ENCODE assay signal across 20 cellular contexts in the genomic region with DNA sequence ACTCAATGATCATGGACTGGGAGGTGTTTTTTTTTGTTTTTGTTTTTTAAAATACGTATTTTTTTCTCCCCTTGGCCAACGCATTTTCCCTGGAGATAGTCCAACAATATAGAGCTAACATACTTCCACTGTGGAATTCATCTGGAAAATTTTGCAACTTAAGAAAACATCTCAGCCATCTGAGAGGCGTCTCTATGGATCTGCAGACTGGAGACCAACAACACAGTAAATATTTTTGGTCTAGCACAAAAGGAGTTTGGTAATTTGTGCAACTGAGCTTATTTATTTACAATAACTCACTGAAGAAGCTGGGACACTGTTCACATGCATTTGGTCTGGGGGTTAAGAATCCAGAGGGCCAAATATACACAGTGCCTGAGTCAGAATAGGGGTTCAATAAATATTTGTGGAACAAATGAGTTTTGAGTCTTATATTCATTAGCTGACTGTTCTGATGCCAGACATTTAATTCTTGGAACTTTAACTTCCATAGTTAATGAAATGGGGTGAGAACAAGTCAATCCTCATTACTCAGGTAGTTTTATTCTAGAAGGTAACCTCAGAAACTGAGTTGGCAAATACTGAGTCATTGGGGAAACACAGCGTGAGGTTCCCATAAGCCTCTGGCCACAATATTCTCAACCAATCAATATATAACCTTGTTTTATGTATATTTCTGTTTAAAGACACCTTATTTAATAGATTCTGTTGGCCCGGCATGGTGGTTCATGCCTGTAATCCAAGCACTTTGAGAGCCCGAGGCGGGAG. TPM values are rescaled to one million over a fixed set of nuclear protein-coding genes. Genes with fewer than 3 reads are reported as not detected.
DNase-seq lines count a peak whose midpoint lies in the region; ATAC-seq and TF ChIP-seq lines count a peak whose summit lies in the region.
"Had no signal": no experiment of that assay in that cellular context is flagged by ENCODE, and none has a peak within 500 bp of the region (broad histone marks: within the 10 kb centered on the region; RNA-seq: fewer than 3 reads in every experiment).

No MANE protein-coding gene starts in this region.

- no peaks in the 10 kb centered on the region for H3K36me3 ChIP-seq in adipocyte (ENCODE audit: control insufficient read depth, insufficient read depth, low read length, severe bottlenecking)
- H3K36me3 ChIP-seq in osteoblast (ENCODE audit: insufficient read depth, low read length): no peaks in the 10 kb centered on the region
- H3K36me3 ChIP-seq: suprapubic skin had no signal

- ATAC-seq in GM18511 (IDR thresholded peaks at IDR 0.05; ENCODE audit: unreplicated experiment) (no peak), HG02970 (IDR thresholded peaks at IDR 0.05; ENCODE audit: low FRiP score, unreplicated experiment) (no peak)
- ATAC-seq: esophagus mucosa, left colon, mucosa of descending colon had no signal

- peaks cover 97% of the 10 kb centered on the region for H3K79me2 ChIP-seq in osteoblast (ENCODE audit: insufficient read depth, low read length)

- DNase-seq in Daoy (ENCODE audit: low read depth): peak; percentile 29
- DNase-seq in adipocyte (ENCODE audit: low read depth): peak; percentile 91
- DNase-seq in fibroblast of mammary gland (ENCODE audit: low read depth): peak; percentile 54
- no peak for DNase-seq in osteoblast (ENCODE audit: insufficient read length, low spot score, missing footprints)
- DNase-seq in NCI-H2029 treated with DMSO at 0.1 percent for 48 hours (lab: John Stamatoyannopoulos, UW): no peak
- DNase-seq in activated gamma-delta T cell (lab: John Stamatoyannopoulos, UW): no peak
- DNase-seq: activated CD4-positive, alpha-beta T cell treated with anti-CD3 and anti-CD28 coated beads, Interleukin-2, amount 50 U/mL, for 1 hour; activated naive CD4-positive, alpha-beta T cell; Caco-2; GDM1; left colon; mucosa of descending colon; NCI-H1417 treated with DMSO at 0.1 percent for 48 hours; small intestine; SW 1271 had no signal

- H3K4me3 ChIP-seq in adipocyte (ENCODE audit: low read length): peak overlapping the region; percentile 75
- H3K4me3 ChIP-seq in fibroblast of mammary gland (ENCODE audit: control insufficient read depth, low read depth, low read length): no peak overlapping the region
- H3K4me3 ChIP-seq in osteoblast (ENCODE audit: insufficient read depth, low read length): no peak overlapping the region
- H3K4me3 ChIP-seq: mucosa of descending colon, suprapubic skin had no signal

- peak overlapping the region; percentile 95 for H3K4me2 ChIP-seq in osteoblast (ENCODE audit: insufficient read depth, low read length)
- H3K4me2 ChIP-seq: KMS-11 had no signal

- H3K27me3 ChIP-seq in adipocyte (replicated peaks; ENCODE audit: control insufficient read depth, insufficient read depth, low read length) (no peaks in the 10 kb centered on the region), osteoblast (ENCODE audit: insufficient read depth, low read length) (no peaks in the 10 kb centered on the region)
- H3K27me3 ChIP-seq: suprapubic skin had no signal

- peak overlapping the region; percentile 92 for H3K27ac ChIP-seq in osteoblast (ENCODE audit: low read depth, low read length)
- H3K27ac ChIP-seq: KMS-11, suprapubic skin had no signal

- H3K4me1 ChIP-seq in adipocyte (ENCODE audit: control insufficient read depth, insufficient read depth, low read length) (peaks cover 76% of the 10 kb centered on the region), osteoblast (ENCODE audit: insufficient read depth, low read length) (peaks cover 63% of the 10 kb centered on the region)
- H3K4me1 ChIP-seq: Caco-2, suprapubic skin had no signal

- no peak overlapping the region for H2AFZ ChIP-seq in osteoblast (ENCODE audit: low read length)

- H3K9me3 ChIP-seq in adipocyte (ENCODE audit: control insufficient read depth, low read length) (no peaks in the 10 kb centered on the region), osteoblast (ENCODE audit: low read depth, low read length) (no peaks in the 10 kb centered on the region)
- H3K9me3 ChIP-seq: Caco-2, mucosa of descending colon, suprapubic skin had no signal

- no peak for TF ChIP-seq CTCF in fibroblast of mammary gland (conservative IDR thresholded peaks at IDR 0.05; ENCODE audit: control insufficient read depth, insufficient read depth, low read depth, low read length)
- TF ChIP-seq CTCF in osteoblast (IDR thresholded peaks at IDR 0.05; ENCODE audit: extremely low read depth, low read depth, low read length): no peak

- H3K9ac ChIP-seq in adipocyte (ENCODE audit: low read length): peak overlapping the region; percentile 79
- H3K9ac ChIP-seq: KMS-11 had no signal

- peaks cover 17% of the 10 kb centered on the region for H4K20me1 ChIP-seq in osteoblast (ENCODE audit: insufficient read depth, low read length)

RNA-seq across cellular contexts. Expression of a gene that starts 36.1 kb away (rescaled TPM):
- 6.5 and 15.4 TPM in 2 replicates for total RNA-seq in Daoy (2014; rRNA removed; shearing (Covaris generic))
- 51.4 and 53.0 TPM in 2 replicates for total RNA-seq in osteoblast

Comparison
In these comparisons a context has a peak if more than half of its experiments do, and no peak if none do; other contexts are left out.
1. DNase-seq: peak in Daoy (single experiment), adipocyte (single experiment) and fibroblast of mammary gland (single experiment); none in osteoblast (single experiment), NCI-H2029 treated with DMSO at 0.1 percent for 48 hours (single experiment) and activated gamma-delta T cell (single experiment).